Comparison of ENCODE assay signal across 18 cellular contexts in the genomic region with DNA sequence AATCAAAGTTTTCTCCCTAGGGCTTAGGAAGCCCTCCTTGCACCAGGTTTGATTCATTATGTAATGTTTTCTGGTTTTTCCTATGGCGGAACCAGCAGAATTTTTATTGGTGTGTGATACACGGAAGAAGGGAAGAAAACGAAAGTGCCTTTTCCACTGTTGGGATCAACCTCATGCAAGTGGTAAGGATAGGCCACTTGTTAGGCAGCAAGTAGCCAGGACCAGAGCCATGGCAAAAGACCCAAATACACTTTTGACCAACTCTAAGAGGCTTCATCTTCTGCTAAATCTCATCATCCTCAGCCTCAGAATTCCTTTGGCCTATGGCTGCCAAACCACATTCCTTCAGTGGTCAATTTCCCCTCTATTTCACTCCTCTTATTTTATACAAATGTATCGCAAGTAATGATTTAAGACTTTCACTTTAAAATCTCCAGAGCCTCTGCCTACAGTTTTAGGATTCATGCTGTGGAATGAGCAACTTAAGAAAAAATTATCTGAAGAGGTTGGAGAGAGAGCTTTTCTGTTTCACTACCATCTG. TPM values are rescaled to one million over a fixed set of nuclear protein-coding genes. Genes with fewer than 3 reads are reported as not detected.
DNase-seq lines count a peak whose midpoint lies in the region; ATAC-seq and TF ChIP-seq lines count a peak whose summit lies in the region.
"Had no signal": no experiment of that assay in that cellular context is flagged by ENCODE, and none has a peak within 500 bp of the region (broad histone marks: within the 10 kb centered on the region; RNA-seq: fewer than 3 reads in every experiment).

No MANE protein-coding gene starts in this region.

- H3K36me3 Mint-ChIP-seq in type B pancreatic cell: no peaks in the 10 kb centered on the region
- H3K36me3 Mint-ChIP-seq: activated naive CD8-positive, alpha-beta T cell had no signal

- in situ Hi-C loops in astrocyte of the spinal cord (cut with HindIII; ENCODE audit: low sequenced_read_pairs): no loop called here

- DNase-seq in astrocyte of the spinal cord (ENCODE audit: low read depth, low spot score) (peak; percentile 20), iris pigment epithelial cell (ENCODE audit: low read depth) (peak; percentile 34), type B pancreatic cell (ENCODE audit: extremely low spot score, unreplicated experiment) (no peak), T-helper 1 cell (no peak), head of caudate nucleus (no peak)
- DNase-seq: activated CD4-positive, alpha-beta T cell treated with anti-CD3 and anti-CD28 coated beads, Interleukin-2, amount 50 U/mL, for 4 hours; NCI-H1694 treated with DMSO at 0.1 percent for 48 hours; NCI-H2227 treated with DMSO at 0.1 percent for 48 hours; ovary; stimulated activated CD4-positive, alpha-beta T cell treated with anti-CD3 and anti-CD28 coated beads, Interleukin-4, amount 100 ng/mL, for 24 hours; stimulated activated CD8-positive, alpha-beta memory T cell treated with anti-CD3 and anti-CD28 coated beads, Interleukin-4, amount 100 ng/mL, for 48 hours had no signal

- H3K36me3 ChIP-seq in HEK293 (ENCODE audit: control insufficient read depth in 2 of 2, insufficient read depth in 1 of 2, low read length in 2 of 2): no peaks in the 10 kb centered on the region
- H3K36me3 ChIP-seq: ovary, suprapubic skin had no signal

- H3K4me3 ChIP-seq in HEK293 (ENCODE audit: low read depth, low read length): no peak overlapping the region
- no peak overlapping the region for H3K4me3 ChIP-seq in astrocyte of the spinal cord (ENCODE audit: low read depth, low read length)
- H3K4me3 ChIP-seq: BLaER1 treated with 17β-estradiol and CSF1 and Interleukin-3, amounts not matched to agents 10 nM and 100 nM; ovary; suprapubic skin had no signal

- intact Hi-C loops in head of caudate nucleus (cut with DNase I): no loop called here

- no peak for ATAC-seq in HG03354 (IDR thresholded peaks at IDR 0.05; ENCODE audit: poor library complexity, severe bottlenecking, unreplicated experiment)
- ATAC-seq: esophagus mucosa had no signal

- H3K9me3 ChIP-seq in HEK293 (ENCODE audit: control insufficient read depth, insufficient read depth, low read depth, low read length): no peaks in the 10 kb centered on the region
- H3K9me3 ChIP-seq: BLaER1 treated with 17β-estradiol and CSF1 and Interleukin-3, amounts not matched to agents 10 nM and 100 nM; ovary; suprapubic skin had no signal

- H3K27ac ChIP-seq in HEK293 (ENCODE audit: extremely low read depth, low read depth, low read length): no peak overlapping the region
- H3K27ac ChIP-seq: BLaER1 treated with 17β-estradiol and CSF1 and Interleukin-3, amounts not matched to agents 10 nM and 100 nM; RWPE1; suprapubic skin had no signal

- TF ChIP-seq CTCF in HEK293 (tag by site-specific recombination; IDR thresholded peaks at IDR 0.05) (no peak), astrocyte of the spinal cord (IDR thresholded peaks at IDR 0.05; ENCODE audit: low read depth, low read length) (no peak), type B pancreatic cell (conservative IDR thresholded peaks at IDR 0.05) (no peak)

- peak overlapping the region; percentile 41 for H3K27ac Mint-ChIP-seq in type B pancreatic cell
- H3K27ac Mint-ChIP-seq: activated naive CD8-positive, alpha-beta T cell had no signal

- H3K4me1 ChIP-seq in HEK293 (ENCODE audit: control insufficient read depth, insufficient read depth, low read length): peaks cover 4% of the 10 kb centered on the region

- POLR2A ChIA-PET in HEK293 (lab: Yijun Ruan, JAX): no interaction called here

- peaks cover 22% of the 10 kb centered on the region for H3K4me1 Mint-ChIP-seq in type B pancreatic cell (ENCODE audit: unreplicated experiment)

- CTCF ChIA-PET in HEK293 (lab: Yijun Ruan, JAX): interaction anchor here (0.8 to 0.9 kb wide), 2 partner anchors 20 to 361 kb away, joined by 3 read pairs; no protein-coding TSS in a partner anchor

- H3K27me3 Mint-ChIP-seq in type B pancreatic cell: no peaks in the 10 kb centered on the region
- H3K27me3 Mint-ChIP-seq: activated naive CD8-positive, alpha-beta T cell had no signal

- H3K9me3 Mint-ChIP-seq in type B pancreatic cell: no peaks in the 10 kb centered on the region

- no peak overlapping the region for H3K4me3 Mint-ChIP-seq in type B pancreatic cell
- H3K4me3 Mint-ChIP-seq: activated naive CD8-positive, alpha-beta T cell had no signal

TF ChIP-seq in HEK293, 187 proteins besides CTCF, POLR2A, EP300 and RAD21:
- TF ChIP-seq ZNF48 (tag by site-specific recombination; IDR thresholded peaks at IDR 0.05) (no peak), SCRT1 (tag by site-specific recombination; IDR thresholded peaks at IDR 0.05; ENCODE audit: borderline replicate concordance) (no peak), PRDM1 (tag by site-specific recombination; IDR thresholded peaks at IDR 0.05) (0 out of 2 replicates have a peak, but pooled peaks have one; percentile 18), ZNF510 (tag by site-specific recombination; IDR thresholded peaks at IDR 0.05; ENCODE audit: insufficient replicate concordance) (no peak), ZNF398 (tag by site-specific recombination; IDR thresholded peaks at IDR 0.05) (no peak)
TF ChIP-seq in HEK293: peak in this region for 1.

RNA-seq across cellular contexts. Expression of gene PPAT, which starts 21.2 kb away (rescaled TPM):
- 20.6 and 37.8 TPM in 2 replicates for total RNA-seq in type B pancreatic cell (ENCODE audit: low replicate concordance)

RNA-seq across cellular contexts. Expression of gene PAICS, which starts 21.9 kb away (rescaled TPM):
- 92.8 and 157 TPM in 2 replicates for total RNA-seq in type B pancreatic cell (ENCODE audit: low replicate concordance)

RNA-seq across cellular contexts. Expression of gene AASDH, which starts 26.9 kb away (rescaled TPM):
- 16.7 and 19.2 TPM in 2 replicates for total RNA-seq in type B pancreatic cell (ENCODE audit: low replicate concordance)

RNA-seq across cellular contexts. Expression of gene SRP72, which starts 53.2 kb away (rescaled TPM):
- 87.3 and 108 TPM in 2 replicates for total RNA-seq in type B pancreatic cell (ENCODE audit: low replicate concordance)

Comparison
In these comparisons a context has a peak if more than half of its experiments do, and no peak if none do; other contexts are left out.
1. DNase-seq: peak in astrocyte of the spinal cord (single experiment) and iris pigment epithelial cell (single experiment); none in type B pancreatic cell (single experiment), T-helper 1 cell (0 of 5) and head of caudate nucleus (0 of 42).